Comparison of ENCODE assay signal across 8 cellular contexts in genomic region chr16:80656731-80657150, GRCh38.
DNase-seq lines count a peak whose midpoint lies in the region; ATAC-seq and TF ChIP-seq lines count a peak whose summit lies in the region.

No MANE protein-coding gene starts in this region.

- no peaks in the 10 kb centered on the region for H3K36me3 ChIP-seq in GM23248 (ENCODE audit: low read depth)
- no peaks in the 10 kb centered on the region for H3K36me3 ChIP-seq in OCI-LY3 (replicated peaks; ENCODE audit: low read depth, low read length)

- WGBS in GM23248 (ENCODE audit: low coverage in 1 of 2, low lambda C conversion rate in 2 of 2, missing lambda C conversion rate in 2 of 2), 2 experiments, result 25 to 46% methylated on average over 8 of the region's 8 CpGs

- H3K27ac ChIP-seq in GM23248 (no peak overlapping the region), OCI-LY3 (ENCODE audit: low read length) (no peak overlapping the region)

- 0 out of 2 replicates have a peak overlapping the region, but pooled peaks have one; percentile 19 for H2AFZ ChIP-seq in GM23248
- peak overlapping the region; percentile 23; the same call in 1 of the 2 replicates for H2AFZ ChIP-seq in OCI-LY3 (ENCODE audit: low read depth, low read length)

- H4K20me1 ChIP-seq in GM23248 (ENCODE audit: insufficient read depth), result no peaks in the 10 kb centered on the region
- H4K20me1 ChIP-seq in OCI-LY3 (ENCODE audit: insufficient read depth, low read length), result no peaks in the 10 kb centered on the region

- H3K4me3 ChIP-seq in GM23248 (no peak overlapping the region), OCI-LY3 (ENCODE audit: low read length) (peak overlapping the region; percentile 59), fibroblast of villous mesenchyme (ENCODE audit: low read depth, low read length) (peak overlapping the region; percentile 9)

- no peak overlapping the region for H3K9ac ChIP-seq in GM23248
- H3K9ac ChIP-seq in OCI-LY3 (ENCODE audit: low read length), result no peak overlapping the region; the same call in 1 of the 2 replicates

- H3K4me1 ChIP-seq in GM23248 (ENCODE audit: insufficient read depth) (no peaks in the 10 kb centered on the region), OCI-LY3 (ENCODE audit: low read length) (peaks cover 14% of the 10 kb centered on the region)

- H3K9me2 ChIP-seq in GM23248 (ENCODE audit: insufficient read depth), result no peaks in the 10 kb centered on the region

- H3K79me2 ChIP-seq in GM23248 (ENCODE audit: insufficient read depth), result no peaks in the 10 kb centered on the region; the same call in 1 of the 2 replicates
- H3K79me2 ChIP-seq in OCI-LY3 (ENCODE audit: low read length), result no peaks in the 10 kb centered on the region

- DNase-seq in GM23248, result peak; percentile 4
- peak; percentile 20 for DNase-seq in fibroblast of villous mesenchyme (ENCODE audit: low read depth)
- DNase-seq in NCI-H524 treated with DMSO at 0.1 percent for 48 hours (lab: John Stamatoyannopoulos, UW), result no peak
- DNase-seq in D341Med (ENCODE audit: low spot score), result no peak
- DNase-seq in posterior cingulate gyrus, result no peak
- DNase-seq in MV-4-11 (lab: John Stamatoyannopoulos, UW), result no peak

- H3K4me2 ChIP-seq in GM23248 (ENCODE audit: unreplicated experiment), result no peak overlapping the region
- H3K4me2 ChIP-seq in OCI-LY3 (ENCODE audit: low read length), result peak overlapping the region; percentile 72

- ATAC-seq in GM18499 (IDR thresholded peaks at IDR 0.05; ENCODE audit: insufficient read depth, unreplicated experiment), result peak; percentile 86

- no peaks in the 10 kb centered on the region for H3K27me3 ChIP-seq in GM23248 (replicated peaks; ENCODE audit: insufficient read depth)
- no peaks in the 10 kb centered on the region for H3K27me3 ChIP-seq in OCI-LY3 (ENCODE audit: low read depth, low read length)

- H3K9me3 ChIP-seq in GM23248 (ENCODE audit: low read depth) (no peaks in the 10 kb centered on the region), OCI-LY3 (ENCODE audit: insufficient read depth, low read length) (no peaks in the 10 kb centered on the region)

- in situ Hi-C loops in GM23248 (cut with MboI), result no loop called here

- no peak for TF ChIP-seq CTCF in OCI-LY3 (IDR thresholded peaks at IDR 0.05; ENCODE audit: low read depth, low read length)
- no peak for TF ChIP-seq CTCF in fibroblast of villous mesenchyme (IDR thresholded peaks at IDR 0.05; ENCODE audit: insufficient read depth, low read depth, low read length)

- intact Hi-C loops in posterior cingulate gyrus (cut with DNase I), result no loop called here

- no peaks in the 10 kb centered on the region for H3F3A ChIP-seq in GM23248 (ENCODE audit: insufficient read depth)

Comparison
In these comparisons a context has a peak if more than half of its experiments do, and no peak if none do; other contexts are left out.
1. DNase-seq: peak in GM23248 (single experiment) and fibroblast of villous mesenchyme (single experiment); none in NCI-H524 treated with DMSO at 0.1 percent for 48 hours (single experiment), D341Med (single experiment), posterior cingulate gyrus (0 of 10) and MV-4-11 (single experiment).